ENCODE assay signal across 8 cellular contexts in genomic region chr2:169694894-169695260, GRCh38. TPM values are rescaled to one million over a fixed set of nuclear protein-coding genes. Genes with fewer than 3 reads are reported as not detected.
DNase-seq lines count a peak whose midpoint lies in the region; ATAC-seq and TF ChIP-seq lines count a peak whose summit lies in the region.

No MANE protein-coding gene starts in this region.

- H3K9me2 ChIP-seq in GM23248 (ENCODE audit: insufficient read depth) (no peaks in the 10 kb centered on the region), SU-DHL-6 (replicated peaks; ENCODE audit: insufficient read depth, low read length) (no peaks in the 10 kb centered on the region)

- ATAC-seq in GM19324 (IDR thresholded peaks at IDR 0.05; ENCODE audit: low FRiP score, unreplicated experiment) (no peak), GM18519 (IDR thresholded peaks at IDR 0.05; ENCODE audit: low FRiP score, unreplicated experiment) (no peak)

- H3K4me3 ChIP-seq in GM23248 (peak overlapping the region; percentile 90), SU-DHL-6 (ENCODE audit: insufficient read depth, low read length, poor library complexity, severe bottlenecking) (peak overlapping the region; percentile 63), fibroblast of villous mesenchyme (ENCODE audit: low read depth, low read length) (peak overlapping the region; percentile 87), skeletal muscle cell (ENCODE audit: low read depth, low read length) (peak overlapping the region; percentile 92)

- no peaks in the 10 kb centered on the region for H3K79me2 ChIP-seq in GM23248 (ENCODE audit: insufficient read depth)
- H3K79me2 ChIP-seq in SU-DHL-6 (ENCODE audit: insufficient read depth, low read length) = no peaks in the 10 kb centered on the region

- H3K27me3 ChIP-seq in GM23248 (replicated peaks; ENCODE audit: insufficient read depth) (no peaks in the 10 kb centered on the region), SU-DHL-6 (ENCODE audit: low read length) (no peaks in the 10 kb centered on the region)

- no peaks in the 10 kb centered on the region for H3K9me3 ChIP-seq in GM23248 (ENCODE audit: low read depth)
- H3K9me3 ChIP-seq in SU-DHL-6 (ENCODE audit: insufficient read depth, low read length) = no peaks in the 10 kb centered on the region

- H4K20me1 ChIP-seq in GM23248 (ENCODE audit: insufficient read depth) = no peaks in the 10 kb centered on the region
- H4K20me1 ChIP-seq in SU-DHL-6 (ENCODE audit: low read depth, low read length) = no peaks in the 10 kb centered on the region

- H3K9ac ChIP-seq in GM23248 = peak overlapping the region; percentile 98
- peak overlapping the region; percentile 67 for H3K9ac ChIP-seq in SU-DHL-6 (ENCODE audit: low read length)

- H3K4me2 ChIP-seq in GM23248 (ENCODE audit: unreplicated experiment) (peak overlapping the region; percentile 81), SU-DHL-6 (ENCODE audit: low read depth, low read length, poor library complexity, severe bottlenecking) (peak overlapping the region; percentile 83)

- H3K4me1 ChIP-seq in GM23248 (ENCODE audit: insufficient read depth) = peaks cover 12% of the 10 kb centered on the region; the same call in 1 of the 2 replicates

- 30% methylated on average over 8 of the region's 8 CpGs for WGBS in GM23248 (ENCODE audit: low coverage in 1 of 2, low lambda C conversion rate in 2 of 2, missing lambda C conversion rate in 2 of 2), 2 experiments

- no peaks in the 10 kb centered on the region for H3K36me3 ChIP-seq in GM23248 (ENCODE audit: low read depth)
- H3K36me3 ChIP-seq in SU-DHL-6 (ENCODE audit: low read length) = peaks cover 7% of the 10 kb centered on the region; the same call in 1 of the 2 replicates

- H3K27ac ChIP-seq in GM23248 (peak overlapping the region; percentile 85), SU-DHL-6 (ENCODE audit: low read depth, low read length) (peak overlapping the region; percentile 34)

- TF ChIP-seq CTCF in SU-DHL-6 (IDR thresholded peaks at IDR 0.05; ENCODE audit: insufficient read depth, low read length, poor library complexity, severe bottlenecking) (no peak), fibroblast of villous mesenchyme (IDR thresholded peaks at IDR 0.05; ENCODE audit: insufficient read depth, low read depth, low read length) (no peak)

- peak; percentile 34 for DNase-seq in GM23248
- DNase-seq in fibroblast of villous mesenchyme (ENCODE audit: low read depth) = no peak
- no peak for DNase-seq in skeletal muscle cell (ENCODE audit: low read depth)
- DNase-seq in cortex of kidney (lab: John Stamatoyannopoulos, UW) = no peak
- DNase-seq in HPDE6-E6E7 (ENCODE audit: extremely low spot score) = no peak

- in situ Hi-C loops in GM23248 (cut with MboI) = no loop called here

- H3F3A ChIP-seq in GM23248 (ENCODE audit: insufficient read depth) = no peaks in the 10 kb centered on the region
- no peaks in the 10 kb centered on the region for H3F3A ChIP-seq in SU-DHL-6 (ENCODE audit: insufficient read depth)

- H2AFZ ChIP-seq in GM23248 = peak overlapping the region; percentile 94
- H2AFZ ChIP-seq in SU-DHL-6 (ENCODE audit: low read depth, low read length, severe bottlenecking) = peak overlapping the region; percentile 93

RNA-seq across cellular contexts. Expression of gene PHOSPHO2, which starts 0.6 kb away (rescaled TPM):
- 0.86 and 2.4 TPM in 2 replicates for total RNA-seq in GM23248 (2014; rRNA removed; shearing (Covaris generic))
- 3.6 and 3.8 TPM in 2 replicates for polyA plus RNA-seq in GM23248 (2016; fragmentation: Nextera tagmentation; extraction: Ambion mirVana)
- total RNA-seq in fibroblast of villous mesenchyme = 2.6 and 3.5 TPM in 2 replicates

RNA-seq across cellular contexts. Expression of gene CFAP210, which starts 0.7 kb away (rescaled TPM):
- not detected in 2 replicates for total RNA-seq in GM23248 (2014; rRNA removed; shearing (Covaris generic))
- 0.11 TPM in 1 of 2 replicates, not detected in the other for polyA plus RNA-seq in GM23248 (2016; fragmentation: Nextera tagmentation; extraction: Ambion mirVana)
- not detected in 2 replicates for total RNA-seq in fibroblast of villous mesenchyme

RNA-seq across cellular contexts. Expression of gene KLHL23, which starts 38.8 kb away (rescaled TPM):
- 0.38 and 1.7 TPM in 2 replicates for total RNA-seq in GM23248 (2014; rRNA removed; shearing (Covaris generic))
- polyA plus RNA-seq in GM23248 (2016; fragmentation: Nextera tagmentation; extraction: Ambion mirVana) = 0.26 and 0.62 TPM in 2 replicates
- 1.6 and 4.3 TPM in 2 replicates for total RNA-seq in fibroblast of villous mesenchyme
